In genomic region chrX:150207733-150208132, GRCh38 we compare ENCODE assay signal across 7 cellular contexts.
"Had no signal": no experiment of that assay in that cellular context is flagged by ENCODE, and none has a peak within 500 bp of the region (broad histone marks: within the 10 kb centered on the region; RNA-seq: fewer than 3 reads in every experiment).

No MANE protein-coding gene starts in this region.

- H3K4me2 ChIP-seq: GM23338 had no signal

- H3K27ac Mint-ChIP-seq: GM23338, H9 had no signal

- H2AFZ ChIP-seq: GM23338 had no signal

- ATAC-seq: GM23338 had no signal

- FAIRE-seq: H1, H54, HTR-8/SVneo had no signal

- H3K4me3 ChIP-seq: GM23338 had no signal

- DNase-seq: H9, HCEC 1CT, IMR-90 had no signal

- H3K4me3 Mint-ChIP-seq: GM23338, H9 had no signal

- H3K9me3 Mint-ChIP-seq: GM23338 had no signal
